Comparison of ENCODE assay signal across 14 cellular contexts in the genomic region with DNA sequence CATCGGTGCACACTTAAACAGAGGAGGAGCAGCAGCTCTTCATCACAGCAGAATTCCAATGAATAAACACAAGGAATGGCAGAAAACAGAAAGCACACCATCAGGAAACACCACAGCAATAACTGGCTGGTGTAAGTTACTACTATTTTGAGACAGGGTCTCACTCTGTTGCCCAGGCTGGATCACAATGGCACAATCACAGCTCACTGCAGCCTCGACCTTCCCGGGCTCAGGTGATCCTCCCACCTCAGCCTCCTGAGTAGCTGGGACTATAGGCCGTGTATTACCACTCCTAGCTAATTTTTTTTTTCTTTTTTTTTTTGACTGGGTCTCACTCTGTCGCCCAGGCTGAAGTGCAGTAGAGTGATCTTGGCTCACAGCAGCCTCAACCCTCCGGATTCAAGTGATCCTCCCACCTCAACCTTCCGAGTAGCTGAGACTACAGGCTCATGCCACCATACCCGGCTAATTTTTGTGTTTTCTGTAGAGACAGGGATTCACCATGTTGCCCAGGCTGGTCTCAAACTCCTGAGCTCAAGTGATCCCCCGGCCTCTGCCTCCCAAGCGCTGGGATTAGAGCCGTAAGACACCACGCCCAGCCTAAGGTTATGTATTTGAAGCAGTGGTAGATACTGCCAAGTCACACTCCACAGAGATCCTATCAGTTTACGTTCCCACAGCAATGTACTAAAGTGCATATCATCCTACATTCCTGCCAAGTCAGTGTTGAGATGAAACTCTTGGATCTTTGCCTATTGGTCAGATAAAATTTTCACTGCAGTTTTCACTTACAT. TPM values are rescaled to one million over a fixed set of nuclear protein-coding genes. Genes with fewer than 3 reads are reported as not detected.
DNase-seq lines count a peak whose midpoint lies in the region; ATAC-seq, FAIRE-seq and TF ChIP-seq lines count a peak whose summit lies in the region.
"Had no signal": no experiment of that assay in that cellular context is flagged by ENCODE, and none has a peak within 500 bp of the region (broad histone marks: within the 10 kb centered on the region; RNA-seq: fewer than 3 reads in every experiment).

No MANE protein-coding gene starts in this region.

- H2AK9ac ChIP-seq in IMR-90 (replicated peaks; ENCODE audit: low read depth, low read length, poor library complexity) = no peak overlapping the region

- H3K23ac ChIP-seq in IMR-90 (ENCODE audit: low read depth, low read length) = no peak overlapping the region

- H3K27ac ChIP-seq in A549 = peak overlapping the region; percentile 25 to 58; a peak in 4 of 6 replicates
- H3K27ac ChIP-seq in IMR-90 (ENCODE audit: insufficient read depth, low read length) = peak overlapping the region; percentile 34; the same call in 1 of the 2 replicates
- no peak overlapping the region for H3K27ac ChIP-seq in uterus

- H3K4me2 ChIP-seq in A549 (peak overlapping the region; percentile 30), IMR-90 (ENCODE audit: low read depth, low read length) (peak overlapping the region; percentile 1; the same call in 1 of the 2 replicates)

- H3K14ac ChIP-seq in IMR-90 (replicated peaks; ENCODE audit: low read depth, low read length) = no peak overlapping the region

- TF ChIP-seq CTCF in A549 (IDR thresholded peaks at IDR 0.05) (no peak), IMR-90 (conservative IDR thresholded peaks at IDR 0.05; ENCODE audit: low read depth, low read length) (no peak), brain (conservative IDR thresholded peaks at IDR 0.05) (no peak), uterus (IDR thresholded peaks at IDR 0.05) (no peak)

- peaks cover 8% of the 10 kb centered on the region; the same call in 1 of the 2 replicates for H4K20me1 ChIP-seq in IMR-90 (ENCODE audit: insufficient read depth, low read length)

- WGBS in A549 (ENCODE audit: missing lambda C conversion rate) = 60% methylated on average over 13 of the region's 13 CpGs
- 96% methylated on average over 3 of the region's 13 CpGs; no CpG with 5 or more reads in 1 of the 2 experiments for WGBS in IMR-90 (ENCODE audit: extremely low coverage in 2 of 2, insufficient read length in 1 of 2), 2 experiments

- H3K4me3 Mint-ChIP-seq in brain = no peak overlapping the region
- H3K4me3 Mint-ChIP-seq: activated naive CD8-positive, alpha-beta T cell had no signal

- H3K27me3 ChIP-seq in IMR-90 (ENCODE audit: control insufficient read depth, insufficient read depth, low read length) (no peaks in the 10 kb centered on the region), uterus (no peaks in the 10 kb centered on the region)
- H3K27me3 ChIP-seq: heart left ventricle had no signal

- peaks cover 30 to 51% of the 10 kb centered on the region in 2 experiments for H3K79me1 ChIP-seq in IMR-90 (ENCODE audit: low read depth in 1 of 2, low read length in 2 of 2)

- POLR2A ChIA-PET in A549 (lab: Yijun Ruan, JAX) = interaction anchor here (0.8 kb wide), 1 partner anchor 21 kb away, joined by 7 read pairs; the partner anchor contains the start of gene TRAP1
- POLR2A ChIA-PET in IMR-90 (lab: Charles Lee; ENCODE audit: unreplicated experiment) = no interaction called here

- H3K36me3 ChIP-seq in IMR-90 (ENCODE audit: control insufficient read depth, insufficient read depth, low read length) (no peaks in the 10 kb centered on the region), uterus (no peaks in the 10 kb centered on the region)
- H3K36me3 ChIP-seq: heart left ventricle had no signal

- dilution Hi-C loops in IMR-90 (cut with HindIII; ENCODE audit: low sequenced_read_pairs, unreplicated experiment) = no loop called here

- H3K9me3 ChIP-seq in A549 (no peaks in the 10 kb centered on the region), IMR-90 (ENCODE audit: control insufficient read depth, insufficient read depth, low read length) (no peaks in the 10 kb centered on the region), uterus (no peaks in the 10 kb centered on the region)
- H3K9me3 ChIP-seq: heart left ventricle had no signal

- peak overlapping the region in 3 of 5 experiments; percentile 19 to 79 (median 55) for H3K27ac Mint-ChIP-seq in brain
- H3K27ac Mint-ChIP-seq: activated naive CD8-positive, alpha-beta T cell had no signal

- no peak for FAIRE-seq in A549 (lab: Jason Lieb, UNC)

- H2BK120ac ChIP-seq in IMR-90 (ENCODE audit: low read depth, low read length) = no peak overlapping the region

- ATAC-seq in A549 = peak; percentile 57 to 90; a peak in 4 of 6 replicates
- ATAC-seq in IMR-90 (ENCODE audit: low read depth) = peak; percentile 98
- peak; percentile 69 for ATAC-seq in left colon
- no peak for ATAC-seq in GM21447 (IDR thresholded peaks at IDR 0.05; ENCODE audit: unreplicated experiment)

- peaks cover 3% of the 10 kb centered on the region for H3K27me3 Mint-ChIP-seq in brain
- H3K27me3 Mint-ChIP-seq: activated naive CD8-positive, alpha-beta T cell had no signal

- no peak overlapping the region for H3K56ac ChIP-seq in IMR-90 (ENCODE audit: extremely low read depth, insufficient read depth, low read length)

- H4K5ac ChIP-seq in IMR-90 (ENCODE audit: low read depth, low read length) = no peak overlapping the region; the same call in 1 of the 2 replicates

- in situ Hi-C loops in IMR-90 (cut with MboI; ENCODE audit: low sequenced_read_pairs) = no loop called here

- H3K4me3 ChIP-seq in A549 (no peak overlapping the region), IMR-90 (ENCODE audit: insufficient read depth, low read depth, low read length) (no peak overlapping the region), uterus (no peak overlapping the region)
- H3K4me3 ChIP-seq: heart left ventricle had no signal

- H4K91ac ChIP-seq in IMR-90 (ENCODE audit: insufficient read depth, low read depth, low read length) = no peak overlapping the region

- CTCF ChIA-PET in A549 (lab: Yijun Ruan, JAX) = interaction anchor here (1.2 to 1.6 kb wide), 3 partner anchors 10 to 557 kb away, joined by 3 to 6 read pairs (median 3); no protein-coding TSS in a partner anchor
- CTCF ChIA-PET in IMR-90 (lab: Yijun Ruan, JAX) = no interaction called here

- no peaks in the 10 kb centered on the region for H3K9me3 Mint-ChIP-seq in brain

- no peak overlapping the region for H2BK15ac ChIP-seq in IMR-90 (ENCODE audit: low read depth, low read length)

- no peak overlapping the region for H3K9ac ChIP-seq in IMR-90 (ENCODE audit: low read depth, low read length)

- H3K9me1 ChIP-seq in IMR-90 (ENCODE audit: insufficient read depth, low read length) = 0 out of 2 replicates have a peak, but pooled peaks cover 3% of the 10 kb centered on the region

- TF ChIP-seq EP300 in A549 (IDR thresholded peaks at IDR 0.05) = no peak

- H2BK20ac ChIP-seq in IMR-90 (ENCODE audit: low read depth, low read length) = no peak overlapping the region

- peaks cover 20% of the 10 kb centered on the region for H3K4me1 Mint-ChIP-seq in brain

- H2AK5ac ChIP-seq in IMR-90 (ENCODE audit: low read depth, low read length) = no peak overlapping the region

- peak overlapping the region; percentile 11 for H2BK5ac ChIP-seq in IMR-90 (ENCODE audit: low read depth, low read length, poor library complexity, severe bottlenecking)

- no TSS peak for BruUV-seq in IMR-90 (replicated peaks; lab: Mats Ljungman, UMichigan)

- H3K4me1 ChIP-seq in A549 (peaks cover 15% of the 10 kb centered on the region), IMR-90 (ENCODE audit: control insufficient read depth, insufficient read depth, low read length) (peaks cover 4% of the 10 kb centered on the region; the same call in 1 of the 2 replicates), uterus (no peaks in the 10 kb centered on the region)

- TF ChIP-seq POLR2A in A549 (IDR thresholded peaks at IDR 0.05; ENCODE audit: low read length) (no peak), IMR-90 (IDR thresholded peaks at IDR 0.05; ENCODE audit: low read depth, low read length) (no peak), uterus (IDR thresholded peaks at IDR 0.05) (no peak)

- peaks cover 28% of the 10 kb centered on the region for H3K36me3 Mint-ChIP-seq in brain
- H3K36me3 Mint-ChIP-seq: activated naive CD8-positive, alpha-beta T cell had no signal

- peak overlapping the region; percentile 16; the same call in 1 of the 2 replicates for H3K4ac ChIP-seq in IMR-90 (ENCODE audit: low read depth, low read length)

- intact Hi-C loops in IMR-90 (cut with micrococcal nuclease) = loop anchor here (10.0 kb wide), 2 partner anchors 418 to 558 kb away; partner anchors contain the start of gene ADCY9
- intact Hi-C loops in left colon (cut with DNase I, micrococcal nuclease) = loop anchor here in 1 of 2 donors (10.0 kb wide), 1 partner anchor 178 kb away; no protein-coding TSS in a partner anchor
- intact Hi-C loops in uterus (cut with DNase I; ENCODE audit: low total_unique reads) = loop anchor here (10.0 kb wide), 1 partner anchor 178 kb away; no protein-coding TSS in a partner anchor

- H4K8ac ChIP-seq in IMR-90 (ENCODE audit: low read depth in 2 of 2, low read length in 2 of 2) = 0 out of 4 replicates have a peak overlapping the region, but pooled peaks of 1 of the 2 experiments have one; percentile 10

- peak in 1 of 2 experiments; percentile 78 for DNase-seq in A549 (ENCODE audit: low read depth in 1 of 2, low spot score in 1 of 2)
- DNase-seq in IMR-90 = peak; percentile 94
- no peak for DNase-seq in left colon
- no peak for DNase-seq in SKM-1 treated with dmso at 0.1 percent for 144 hours (lab: John Stamatoyannopoulos, UW; ENCODE audit: unreplicated experiment)
- DNase-seq in NK-92 (lab: John Stamatoyannopoulos, UW; ENCODE audit: unreplicated experiment) = no peak
- no peak for DNase-seq in uterus
- DNase-seq: C1 segment of cervical spinal cord, H7, NCI-H69, occipital lobe had no signal

- no peak overlapping the region for H3K18ac ChIP-seq in IMR-90 (ENCODE audit: low read depth, low read length)

- TF ChIP-seq RAD21 in A549 (conservative IDR thresholded peaks at IDR 0.05 in 1 of 2, IDR thresholded peaks at IDR 0.05 in 1 of 2) (no peak), IMR-90 (IDR thresholded peaks at IDR 0.05; ENCODE audit: low read length) (no peak)

- no peak overlapping the region for H2AFZ ChIP-seq in IMR-90 (replicated peaks; ENCODE audit: low read length, poor library complexity)

RNA-seq across cellular contexts. Expression of gene TRAP1, which starts 20.7 kb away (rescaled TPM):
- polyA plus RNA-seq in A549 (2011; rRNA removed) = 198 and 204 TPM in 2 replicates
- polyA plus RNA-seq in A549 (2012; cell fraction: cytosol; rRNA removed) = 342 TPM in 2 replicates
- polyA plus RNA-seq in A549 (2012; cell fraction: nucleus; rRNA removed) = 486 and 654 TPM in 2 replicates
- 103 to 120 TPM (median 109 TPM) in 3 replicates for polyA plus RNA-seq in A549 (2017; fragmentation: RNase III; extraction: RNeasy Plus Mini Kit Qiagen cat#74134 plus additional on column Dnase treatment)
- 276 and 300 TPM in 2 replicates for polyA minus RNA-seq in A549 (2011; rRNA and poly(A)+ RNA removed)
- 137 and 145 TPM in 2 replicates for total RNA-seq in IMR-90 (2012; rRNA removed)
- 139 and 172 TPM in 2 replicates for polyA plus RNA-seq in IMR-90 (2012; rRNA removed)
- 90.5 and 90.6 TPM in 2 replicates for polyA plus RNA-seq in IMR-90 (2012; cell fraction: cytosol; rRNA removed)
- polyA plus RNA-seq in IMR-90 (2012; cell fraction: nucleus; rRNA removed; ENCODE audit: low replicate concordance) = 225 and 239 TPM in 2 replicates
- polyA plus RNA-seq in brain (ENCODE audit: insufficient read depth, low read depth, low replicate concordance) = 80.4 TPM
- total RNA-seq in left colon = 10 to 100 TPM; 71.2 to 98.5 TPM
- total RNA-seq in uterus = 100 to 1,000 TPM in 2 of 4 donors, 10 to 100 TPM in 2; 54.8 to 119 (median 84.8) TPM

RNA-seq across cellular contexts. Expression of gene DNASE1, which starts 42.1 kb away (rescaled TPM):
- 6.3 and 10.0 TPM in 2 replicates for polyA plus RNA-seq in A549 (2011; rRNA removed)
- 7.3 and 9.0 TPM in 2 replicates for polyA plus RNA-seq in A549 (2012; cell fraction: cytosol; rRNA removed)
- 33.3 and 33.9 TPM in 2 replicates for polyA plus RNA-seq in A549 (2012; cell fraction: nucleus; rRNA removed)
- 5.4 to 7.5 TPM (median 7.2 TPM) in 3 replicates for polyA plus RNA-seq in A549 (2017; fragmentation: RNase III; extraction: RNeasy Plus Mini Kit Qiagen cat#74134 plus additional on column Dnase treatment)
- polyA minus RNA-seq in A549 (2011; rRNA and poly(A)+ RNA removed) = 23.8 and 31.2 TPM in 2 replicates
- 5.4 and 6.1 TPM in 2 replicates for total RNA-seq in IMR-90 (2012; rRNA removed)
- 12.9 and 15.9 TPM in 2 replicates for polyA plus RNA-seq in IMR-90 (2012; rRNA removed)
- 3.6 and 9.3 TPM in 2 replicates for polyA plus RNA-seq in IMR-90 (2012; cell fraction: cytosol; rRNA removed)
- 35.4 and 59.0 TPM in 2 replicates for polyA plus RNA-seq in IMR-90 (2012; cell fraction: nucleus; rRNA removed; ENCODE audit: low replicate concordance)
- polyA plus RNA-seq in brain (ENCODE audit: insufficient read depth, low read depth, low replicate concordance) = 8.3 TPM
- total RNA-seq in left colon = 10 to 100 TPM; 15.7 to 18.1 TPM
- total RNA-seq in uterus = 10 to 100 TPM in 2 of 4 donors, 1 to 10 TPM in 2; 3.2 to 34.3 (median 13.8) TPM

Comparison
In these comparisons a context has a peak if more than half of its experiments do, and no peak if none do; other contexts are left out.
1. H3K27ac ChIP-seq: peak in A549 (2 of 2) and IMR-90 (single experiment); none in uterus (0 of 2).